Comparison of ENCODE assay signal across 16 cellular contexts in genomic region chr21:16169102-16169511, GRCh38.
DNase-seq lines count a peak whose midpoint lies in the region; ATAC-seq and TF ChIP-seq lines count a peak whose summit lies in the region.
"Had no signal": no experiment of that assay in that cellular context is flagged by ENCODE, and none has a peak within 500 bp of the region (broad histone marks: within the 10 kb centered on the region; RNA-seq: fewer than 3 reads in every experiment).

No MANE protein-coding gene starts in this region.

- no peak overlapping the region for H3K9ac ChIP-seq in fibroblast of lung (ENCODE audit: insufficient read depth, low read length)

- H4K20me1 ChIP-seq in fibroblast of lung (ENCODE audit: control insufficient read depth, extremely low read depth, insufficient read depth, low read length): no peaks in the 10 kb centered on the region
- H4K20me1 ChIP-seq: BLaER1 treated with 17β-estradiol and CSF1 and Interleukin-3, amounts not matched to agents 10 nM and 100 nM had no signal

- H3K79me2 ChIP-seq in fibroblast of lung (ENCODE audit: control insufficient read depth, insufficient read depth, low read length): no peaks in the 10 kb centered on the region

- no peaks in the 10 kb centered on the region for H3K36me3 ChIP-seq in fibroblast of lung (ENCODE audit: control insufficient read depth, insufficient read depth, low read length)
- H3K36me3 ChIP-seq: BLaER1 treated with 17β-estradiol and CSF1 and Interleukin-3, amounts not matched to agents 10 nM and 100 nM; heart right ventricle had no signal

- peak; percentile 37 for DNase-seq in AG08395 (ENCODE audit: low spot score)
- DNase-seq in M059J (ENCODE audit: low read depth): peak; percentile 84
- DNase-seq in fibroblast of lung (ENCODE audit: low read depth in 2 of 2): peak; percentile 63 to 83
- DNase-seq in progenitor cell of endocrine pancreas (ENCODE audit: low spot score, unreplicated experiment): no peak
- no peak for DNase-seq in NCI-H524 treated with DMSO at 0.1 percent for 48 hours (lab: John Stamatoyannopoulos, UW)
- no peak for DNase-seq in activated CD8-positive, alpha-beta memory T cell treated with anti-CD3 and anti-CD28 coated beads for 24 hours
- DNase-seq: activated CD4-positive, alpha-beta T cell treated with anti-CD3 and anti-CD28 coated beads, Interleukin-2, amount 10 ng/mL, durations not matched to agents 24 days and 14 days; DND-41; H7; heart right ventricle; NCI-H1092 treated with DMSO at 0.1 percent for 48 hours had no signal

- no peak overlapping the region for H3K27ac ChIP-seq in fibroblast of lung (ENCODE audit: insufficient read depth, low read length)
- H3K27ac ChIP-seq: heart right ventricle had no signal

- H3K4me3 Mint-ChIP-seq in progenitor cell of endocrine pancreas (ENCODE audit: low read depth): no peak overlapping the region
- H3K4me3 Mint-ChIP-seq: activated CD4-positive, alpha-beta T cell treated with anti-CD3 and anti-CD28 coated beads, Interleukin-2, amount 10 ng/mL, durations not matched to agents 24 days and 14 days had no signal

- no peaks in the 10 kb centered on the region for H3K4me1 ChIP-seq in fibroblast of lung (ENCODE audit: control insufficient read depth, extremely low read depth, insufficient read depth, low read length)
- H3K4me1 ChIP-seq: heart right ventricle had no signal

- H3K4me1 Mint-ChIP-seq in progenitor cell of endocrine pancreas (ENCODE audit: low read depth): peaks cover 14% of the 10 kb centered on the region
- H3K4me1 Mint-ChIP-seq: activated CD4-positive, alpha-beta T cell treated with anti-CD3 and anti-CD28 coated beads, Interleukin-2, amount 10 ng/mL, durations not matched to agents 24 days and 14 days had no signal

- no peaks in the 10 kb centered on the region for H3K27me3 ChIP-seq in fibroblast of lung (ENCODE audit: control insufficient read depth, insufficient read depth, low read length)
- H3K27me3 ChIP-seq: BLaER1 treated with 17β-estradiol and CSF1 and Interleukin-3, amounts not matched to agents 10 nM and 100 nM; heart right ventricle had no signal

- no peak overlapping the region for H2AFZ ChIP-seq in fibroblast of lung (ENCODE audit: low read length)

- H3K36me3 Mint-ChIP-seq in progenitor cell of endocrine pancreas (ENCODE audit: insufficient read depth): peaks cover 1% of the 10 kb centered on the region

- TF ChIP-seq CTCF in fibroblast of lung (conservative IDR thresholded peaks at IDR 0.05 in 1 of 2, IDR thresholded peaks at IDR 0.05 in 1 of 2; ENCODE audit: low read depth in 1 of 2, low read length in 2 of 2) (no peak), progenitor cell of endocrine pancreas (IDR thresholded peaks at IDR 0.05; ENCODE audit: unreplicated experiment) (no peak)

- H3K4me3 ChIP-seq in fibroblast of lung (replicated peaks in 1 of 4; ENCODE audit: control extremely low read depth in 1 of 4, insufficient read depth in 1 of 4, low read depth in 3 of 4, low read length in 4 of 4): no peak overlapping the region
- H3K4me3 ChIP-seq: BLaER1 treated with 17β-estradiol and CSF1 and Interleukin-3, amounts not matched to agents 10 nM and 100 nM; heart right ventricle had no signal

- H3K9me3 ChIP-seq in fibroblast of lung (ENCODE audit: control insufficient read depth, insufficient read depth, low read depth, low read length): no peaks in the 10 kb centered on the region
- H3K9me3 ChIP-seq: BLaER1 treated with 17β-estradiol and CSF1 and Interleukin-3, amounts not matched to agents 10 nM and 100 nM; heart right ventricle had no signal

- no peaks in the 10 kb centered on the region for H3K27me3 Mint-ChIP-seq in progenitor cell of endocrine pancreas
- H3K27me3 Mint-ChIP-seq: activated CD4-positive, alpha-beta T cell treated with anti-CD3 and anti-CD28 coated beads, Interleukin-2, amount 10 ng/mL, durations not matched to agents 24 days and 14 days had no signal

- H3K4me2 ChIP-seq in fibroblast of lung (ENCODE audit: extremely low read depth, insufficient read depth, low read length): no peak overlapping the region

- H3K9me3 Mint-ChIP-seq in progenitor cell of endocrine pancreas (ENCODE audit: low read depth): no peaks in the 10 kb centered on the region
- H3K9me3 Mint-ChIP-seq: activated CD4-positive, alpha-beta T cell treated with anti-CD3 and anti-CD28 coated beads, Interleukin-2, amount 10 ng/mL, durations not matched to agents 24 days and 14 days had no signal

- H3K27ac Mint-ChIP-seq in progenitor cell of endocrine pancreas: peak overlapping the region; percentile 17
- H3K27ac Mint-ChIP-seq: activated CD4-positive, alpha-beta T cell treated with anti-CD3 and anti-CD28 coated beads, Interleukin-2, amount 10 ng/mL, durations not matched to agents 24 days and 14 days had no signal

- ATAC-seq in HG03469 (IDR thresholded peaks at IDR 0.05; ENCODE audit: unreplicated experiment) (no peak), GM21825 (IDR thresholded peaks at IDR 0.05; ENCODE audit: unreplicated experiment) (no peak)
- ATAC-seq: heart right ventricle, left lobe of liver, Panc1 had no signal

Comparison
In these comparisons a context has a peak if more than half of its experiments do, and no peak if none do; other contexts are left out.
1. DNase-seq: peak in AG08395 (single experiment), M059J (single experiment) and fibroblast of lung (2 of 2); none in progenitor cell of endocrine pancreas (single experiment), NCI-H524 treated with DMSO at 0.1 percent for 48 hours (single experiment) and activated CD8-positive, alpha-beta memory T cell treated with anti-CD3 and anti-CD28 coated beads for 24 hours (single experiment).